ENCODE assay signal across 11 cellular contexts in the genomic region with DNA sequence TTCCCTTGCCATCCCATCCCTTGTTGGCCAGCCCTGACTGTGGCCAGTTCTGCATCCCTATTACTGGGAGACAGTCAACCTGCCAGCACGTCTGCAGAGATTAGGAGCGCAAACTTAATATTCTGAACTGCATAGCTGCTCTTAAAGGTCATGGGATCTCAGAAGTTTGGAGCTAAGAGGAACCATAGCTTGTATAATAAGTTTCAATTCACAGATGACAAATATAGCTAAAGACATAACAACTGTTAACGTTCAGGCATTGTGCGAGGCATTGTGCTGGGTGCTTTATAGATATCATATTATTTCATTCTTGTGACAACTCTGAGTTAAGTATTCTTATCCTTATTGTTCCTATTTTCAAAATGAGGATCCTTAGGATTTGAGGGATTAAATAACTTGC. TPM values are rescaled to one million over a fixed set of nuclear protein-coding genes. Genes with fewer than 3 reads are reported as not detected.
A peak's percentile ranks its signal among the peaks of the same experiment; 100 is the strongest.
DNase-seq lines count a peak whose midpoint lies in the region; ATAC-seq and TF ChIP-seq lines count a peak whose summit lies in the region.
"Had no signal": no experiment of that assay in that cellular context is flagged by ENCODE, and none has a peak within 500 bp of the region (broad histone marks: within the 10 kb centered on the region; RNA-seq: fewer than 3 reads in every experiment).

No MANE protein-coding gene starts in this region.

- H3K4me3 ChIP-seq in WERI-Rb-1 (ENCODE audit: low read depth, low read length) (peak overlapping the region; percentile 95), right lobe of liver (peak overlapping the region in 1 of 3 donors; percentile 11), skin epidermis (no peak overlapping the region)
- H3K4me3 ChIP-seq: PC-9 had no signal

- no peak overlapping the region for H3K4me3 Mint-ChIP-seq in T-cell

- H3K36me3 Mint-ChIP-seq in T-cell: no peaks in the 10 kb centered on the region

- no peak for TF ChIP-seq POLR2A in right lobe of liver (IDR thresholded peaks at IDR 0.05)

- peak overlapping the region; percentile 69 for H3K27ac ChIP-seq in C4-2B
- H3K27ac ChIP-seq in WERI-Rb-1: peak overlapping the region; percentile 95
- peak overlapping the region; percentile 69 to 93 (median 91) for H3K27ac ChIP-seq in right lobe of liver
- H3K27ac ChIP-seq in skin epidermis: peak overlapping the region in 16 of 21 experiments; percentile 0 to 98 (median 86)
- H3K27ac ChIP-seq: PC-9 had no signal

- H3K27me3 ChIP-seq in WERI-Rb-1 (ENCODE audit: insufficient read depth, low read depth, severe bottlenecking): no peaks in the 10 kb centered on the region
- no peaks in the 10 kb centered on the region for H3K27me3 ChIP-seq in right lobe of liver
- H3K27me3 ChIP-seq: BE2C had no signal

- POLR2A ChIA-PET in T-cell (lab: Charles Lee): interaction anchor here in 1 of 2 donors (0.6 kb wide), 2 partner anchors 951 to 1608 kb away, joined by 3 read pairs; no protein-coding TSS in a partner anchor

- no peak for ATAC-seq in right lobe of liver
- no peak for ATAC-seq in T-cell (replicated peaks in 1 of 4)
- ATAC-seq in HG03354 (IDR thresholded peaks at IDR 0.05; ENCODE audit: poor library complexity, severe bottlenecking, unreplicated experiment): no peak

- CTCF ChIA-PET in T-cell (lab: Charles Lee): interaction anchor here in 1 of 2 donors (0.6 kb wide), 1 partner anchor 951 kb away, joined by 7 read pairs; no protein-coding TSS in a partner anchor

- H3K9me3 Mint-ChIP-seq in T-cell: no peaks in the 10 kb centered on the region

- no peaks in the 10 kb centered on the region for H3K9me3 ChIP-seq in WERI-Rb-1 (ENCODE audit: severe bottlenecking)
- H3K9me3 ChIP-seq in right lobe of liver: no peaks in the 10 kb centered on the region
- H3K9me3 ChIP-seq: BE2C had no signal

- 58% methylated on average over 4 of the region's 4 CpGs for WGBS in right lobe of liver (ENCODE audit: insufficient coverage, low coverage, low lambda C conversion rate, missing lambda C conversion rate)

- DNase-seq in WERI-Rb-1: no peak
- DNase-seq in right lobe of liver: no peak
- no peak for DNase-seq in T-cell
- no peak for DNase-seq in NCI-H1694 (lab: John Stamatoyannopoulos, UW)
- no peak for DNase-seq in H4 (ENCODE audit: low spot score)
- DNase-seq: BE2C, NCI-H2081 treated with DMSO at 0.1 percent for 48 hours, PC-9 had no signal

- peaks cover 0 to 75% (median 29%) of the 10 kb centered on the region in 4 donors for H3K4me1 ChIP-seq in right lobe of liver

- peaks cover 66% of the 10 kb centered on the region for H3K36me3 ChIP-seq in WERI-Rb-1
- H3K36me3 ChIP-seq in right lobe of liver: no peaks in the 10 kb centered on the region

- H3K27me3 Mint-ChIP-seq in T-cell: no peaks in the 10 kb centered on the region

- H3K4me1 Mint-ChIP-seq in T-cell: peaks cover 72 to 83% (median 77%) of the 10 kb centered on the region in 3 donors

- TF ChIP-seq CTCF in C4-2B (conservative IDR thresholded peaks at IDR 0.05) (no peak), WERI-Rb-1 (IDR thresholded peaks at IDR 0.05; ENCODE audit: low read depth, low read length) (no peak), right lobe of liver (IDR thresholded peaks at IDR 0.05) (no peak)

- intact Hi-C loops in right lobe of liver (cut with DNase I): loop anchor here in 1 of 2 donors (10.0 kb wide), 1 partner anchor 95 kb away; a partner anchor contains a TSS

- H3K27ac Mint-ChIP-seq in T-cell: peak overlapping the region in 1 of 2 donors; percentile 50

RNA-seq across cellular contexts. Expression of a gene that starts 3.7 kb away (rescaled TPM):
- total RNA-seq in right lobe of liver (100 to 1,000 TPM; 102 to 133 (median 125) TPM), T-cell (10 to 100 TPM; 20.9 to 37.3 (median 23.2) TPM)
- 88.5 and 101 TPM in 2 replicates for total RNA-seq in H4 (2014; rRNA removed; shearing (Covaris generic))

RNA-seq across cellular contexts. Expression of a gene that starts 41.6 kb away (rescaled TPM):
- total RNA-seq in right lobe of liver (1 to 10 TPM; 1.2 to 5.0 (median 2.9) TPM), T-cell (under 1 TPM in 1 of 5 donors, not detected in 4; 0.19 TPM)
- 3.9 and 4.9 TPM in 2 replicates for total RNA-seq in H4 (2014; rRNA removed; shearing (Covaris generic))
